Comparison of ENCODE assay signal across 8 cellular contexts in the genomic region with DNA sequence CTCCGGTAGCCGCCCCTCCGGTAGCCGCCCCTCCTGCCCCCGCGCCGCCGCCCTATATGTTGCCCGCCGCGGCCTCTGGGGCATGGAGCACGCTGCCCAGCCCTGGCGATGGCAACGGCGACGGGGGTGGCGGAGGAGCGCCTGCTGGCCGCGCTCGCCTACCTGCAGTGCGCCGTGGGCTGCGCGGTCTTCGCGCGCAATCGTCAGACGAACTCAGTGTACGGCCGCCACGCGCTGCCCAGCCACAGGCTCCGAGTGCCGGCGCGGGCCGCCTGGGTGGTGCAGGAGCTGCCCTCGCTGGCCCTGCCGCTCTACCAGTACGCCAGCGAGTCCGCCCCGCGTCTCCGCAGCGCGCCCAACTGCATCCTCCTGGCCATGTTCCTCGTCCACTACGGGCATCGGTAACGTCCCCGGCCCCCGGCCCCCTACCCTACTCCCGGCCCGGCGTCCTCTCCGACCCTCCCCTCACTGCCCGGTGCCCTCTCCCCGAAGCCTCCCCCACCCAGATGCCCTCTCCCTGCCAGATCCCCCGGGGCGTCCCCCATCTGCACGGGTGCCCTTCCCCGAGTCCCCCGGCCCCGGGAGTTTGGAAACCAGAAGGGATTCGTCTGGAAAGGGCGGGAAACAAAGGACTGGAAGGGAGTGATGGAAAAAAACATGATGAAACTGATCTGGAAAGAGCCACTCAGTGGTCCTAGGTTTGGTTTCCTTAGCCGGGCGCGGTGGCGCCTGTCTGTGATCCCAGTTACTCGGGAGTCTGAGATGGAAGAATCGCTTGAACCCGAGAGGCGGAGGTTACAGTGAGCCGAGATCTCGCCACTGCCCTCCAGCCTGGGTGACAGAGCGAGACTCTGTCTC. TPM values are rescaled to one million over a fixed set of nuclear protein-coding genes. Genes with fewer than 3 reads are reported as not detected.
A peak's percentile ranks its signal among the peaks of the same experiment; 100 is the strongest.
DNase-seq lines count a peak whose midpoint lies in the region; ATAC-seq and TF ChIP-seq lines count a peak whose summit lies in the region.

No MANE protein-coding gene starts in this region.

- DNase-seq in AG04450 (ENCODE audit: low read depth, low spot score): no peak
- DNase-seq in GM12865 (ENCODE audit: low read depth): no peak
- peak; percentile 7 for DNase-seq in NCI-H1694 treated with DMSO at 0.1 percent for 48 hours (lab: John Stamatoyannopoulos, UW)
- DNase-seq in activated naive CD8-positive, alpha-beta T cell treated with anti-CD3 and anti-CD28 coated beads for 36 hours: no peak
- DNase-seq in left ventricle myocardium inferior: no peak
- DNase-seq in psoas muscle: no peak
- DNase-seq in GOT3 (lab: John Stamatoyannopoulos, UW): no peak

- no peak overlapping the region for H3K27ac ChIP-seq in AG04450 (ENCODE audit: low read depth, low read length)
- H3K27ac ChIP-seq in left ventricle myocardium inferior (replicated peaks): peak overlapping the region; percentile 99
- H3K27ac ChIP-seq in psoas muscle: peak overlapping the region; percentile 98

- peak overlapping the region; percentile 94 for H3K4me3 Mint-ChIP-seq in activated naive CD8-positive, alpha-beta T cell treated with anti-CD3 and anti-CD28 coated beads for 36 hours

- H3K9me3 ChIP-seq in AG04450 (ENCODE audit: control insufficient read depth, insufficient read depth, low read length): no peaks in the 10 kb centered on the region
- H3K9me3 ChIP-seq in left ventricle myocardium inferior (replicated peaks): no peaks in the 10 kb centered on the region
- H3K9me3 ChIP-seq in psoas muscle: no peaks in the 10 kb centered on the region

- TF ChIP-seq CTCF in AG04450 (IDR thresholded peaks at IDR 0.05; ENCODE audit: low read depth, low read length) (no peak), GM12865 (IDR thresholded peaks at IDR 0.05; ENCODE audit: insufficient read depth, low read depth, low read length, missing control alignments) (peak; percentile 2), left ventricle myocardium inferior (IDR thresholded peaks at IDR 0.05; ENCODE audit: borderline replicate concordance) (peak; percentile 35), psoas muscle (IDR thresholded peaks at IDR 0.05) (no peak)

- H3K36me3 ChIP-seq in left ventricle myocardium inferior: peaks cover 25% of the 10 kb centered on the region
- peaks cover 3 to 33% of the 10 kb centered on the region in 2 donors for H3K36me3 ChIP-seq in psoas muscle (ENCODE audit: insufficient read depth in 1 of 2, low read depth in 1 of 2)

- CTCF ChIA-PET in AG04450 (lab: Charles Lee): interaction anchor here (1.5 to 2.9 kb wide), 3 partner anchors 99 to 111 kb away, joined by 3 to 35 read pairs (median 15); no protein-coding TSS in a partner anchor

- peaks cover 37% of the 10 kb centered on the region for H3K4me1 Mint-ChIP-seq in activated naive CD8-positive, alpha-beta T cell treated with anti-CD3 and anti-CD28 coated beads for 36 hours

- intact Hi-C loops in left ventricle myocardium inferior (cut with micrococcal nuclease): no loop called here
- intact Hi-C loops in psoas muscle (cut with DNase I): loop anchor here (2.0 to 10.0 kb wide), 5 partner anchors 79 to 201 kb away; a partner anchor contains a TSS

- ATAC-seq in HG02678 (IDR thresholded peaks at IDR 0.05; ENCODE audit: unreplicated experiment) (peak; percentile 52), psoas muscle (peak; percentile 69 to 77 (median 72))

- H3K4me1 ChIP-seq in left ventricle myocardium inferior: peaks cover 49% of the 10 kb centered on the region
- peaks cover 17% of the 10 kb centered on the region for H3K4me1 ChIP-seq in psoas muscle

- peaks cover 44% of the 10 kb centered on the region for H3K36me3 Mint-ChIP-seq in activated naive CD8-positive, alpha-beta T cell treated with anti-CD3 and anti-CD28 coated beads for 36 hours

- H3K4me3 ChIP-seq in AG04450 (ENCODE audit: low read depth, low read length) (peak overlapping the region; percentile 91), GM12865 (ENCODE audit: low read depth, low read length) (peak overlapping the region; percentile 95), left ventricle myocardium inferior (peak overlapping the region; percentile 89), psoas muscle (peak overlapping the region; percentile 79)

- no peaks in the 10 kb centered on the region for H3K9me3 Mint-ChIP-seq in activated naive CD8-positive, alpha-beta T cell treated with anti-CD3 and anti-CD28 coated beads for 36 hours

- WGBS in psoas muscle, 3 donors: 2% methylated on average over 52 to 80 of the region's 80 CpGs

- peak overlapping the region; percentile 86 for H3K27ac Mint-ChIP-seq in activated naive CD8-positive, alpha-beta T cell treated with anti-CD3 and anti-CD28 coated beads for 36 hours

- H3K27me3 Mint-ChIP-seq in activated naive CD8-positive, alpha-beta T cell treated with anti-CD3 and anti-CD28 coated beads for 36 hours: no peaks in the 10 kb centered on the region

- POLR2A ChIA-PET in AG04450 (lab: Yijun Ruan, JAX): interaction anchor here (0.7 to 2.1 kb wide), 7 partner anchors 79 to 116 kb away, joined by 3 to 18 read pairs (median 3); a partner anchor contains a TSS

- H3K27me3 ChIP-seq in AG04450 (ENCODE audit: control insufficient read depth, insufficient read depth, low read length) (no peaks in the 10 kb centered on the region), left ventricle myocardium inferior (ENCODE audit: low read depth) (no peaks in the 10 kb centered on the region), psoas muscle (ENCODE audit: insufficient read depth in 3 of 3, low read length in 2 of 3) (no peaks in the 10 kb centered on the region)

RNA-seq across cellular contexts. Expression of a gene that starts 0.5 kb away (rescaled TPM):
- polyA plus RNA-seq in AG04450 (2011; rRNA removed) (19.7 and 20.7 TPM in 2 replicates), psoas muscle (1 to 10 TPM; 1.4 to 2.4 (median 2.1) TPM)
- polyA minus RNA-seq in AG04450 (2011; rRNA and poly(A)+ RNA removed): 7.3 and 9.8 TPM in 2 replicates
- 10 to 100 TPM; 14.1 to 14.3 TPM for total RNA-seq in activated naive CD8-positive, alpha-beta T cell treated with anti-CD3 and anti-CD28 coated beads for 36 hours
- total RNA-seq in left ventricle myocardium inferior (2.5 TPM), psoas muscle (1 to 10 TPM; 1.1 to 2.4 (median 1.5) TPM)

RNA-seq across cellular contexts. Expression of a gene that starts 0.9 kb away (rescaled TPM):
- 41.5 and 42.0 TPM in 2 replicates for polyA plus RNA-seq in AG04450 (2011; rRNA removed)
- 30.2 and 32.1 TPM in 2 replicates for polyA minus RNA-seq in AG04450 (2011; rRNA and poly(A)+ RNA removed)
- total RNA-seq in activated naive CD8-positive, alpha-beta T cell treated with anti-CD3 and anti-CD28 coated beads for 36 hours: 100 to 1,000 TPM; 148 to 159 TPM
- 34.4 TPM for total RNA-seq in left ventricle myocardium inferior
- total RNA-seq in psoas muscle: 10 to 100 TPM; 30.6 to 53.9 (median 50.6) TPM
- polyA plus RNA-seq in psoas muscle: 10 to 100 TPM; 36.4 to 80.9 (median 56.2) TPM

Comparison
In these comparisons a context has a peak if more than half of its experiments do, and no peak if none do; other contexts are left out.
1. CTCF ChIP-seq: peak in GM12865 (single experiment) and left ventricle myocardium inferior (single experiment); none in AG04450 (single experiment) and psoas muscle (single experiment).
2. Peak in every context shown above with its lines, with median percentiles within 50 percentile points of each other: H3K4me3 ChIP-seq.